ENCODE assay signal across 23 cellular contexts in genomic region chr9:35643046-35643445, GRCh38. TPM values are rescaled to one million over a fixed set of nuclear protein-coding genes. Genes with fewer than 3 reads are reported as not detected.
"Had no signal": no experiment of that assay in that cellular context is flagged by ENCODE, and none has a peak within 500 bp of the region (broad histone marks: within the 10 kb centered on the region; RNA-seq: fewer than 3 reads in every experiment).

No MANE protein-coding gene starts in this region.

- ATAC-seq: effector memory CD8-positive, alpha-beta T cell; gastrocnemius medialis; heart right ventricle; left lobe of liver; natural killer cell treated with Interleukin-12 subunit alpha and Interleukin-12 subunit beta and Interleukin-15 and Interleukin-18, amount 100 ng/mL, for 72 hours; pancreas; right cardiac atrium had no signal

- H3K4me3 ChIP-seq: esophagus muscularis mucosa, gastrocnemius medialis, heart right ventricle, pancreas, spleen had no signal

- H3K27me3 ChIP-seq: esophagus muscularis mucosa, gastrocnemius medialis, heart right ventricle, pancreas, spleen had no signal

- DNase-seq: effector memory CD8-positive, alpha-beta T cell; gastrocnemius medialis; heart right ventricle; hypothalamus; islet precursor cell; mammary epithelial cell; occipital lobe; right cardiac atrium; spleen; stimulated activated CD4-positive, alpha-beta T cell treated with anti-CD3 and anti-CD28 coated beads, Interleukin-15, amount 100 ng/mL, for 24 hours; stimulated activated CD4-positive, alpha-beta T cell treated with anti-CD3 and anti-CD28 coated beads, Interleukin-1b, Interleukin-23, amount 100 ng/mL, for 48 hours; stimulated activated CD4-positive, alpha-beta T cell treated with anti-CD3 and anti-CD28 coated beads, Interleukin-4, amount 100 ng/mL, for 24 hours; stimulated activated naive CD4-positive, alpha-beta T cell treated with Interleukin-2 at 50 U/mL for 16 hours; trophoblast cell had no signal

- H3K4me3 Mint-ChIP-seq: dendritic cell treated with granulocyte-macrophage colony-stimulating factor and Interleukin-4, amounts not matched to agents 40 ng/mL and 50 ng/mL, for 4 days; effector memory CD8-positive, alpha-beta T cell; natural killer cell treated with Interleukin-12 subunit alpha and Interleukin-12 subunit beta and Interleukin-15 and Interleukin-18, amount 100 ng/mL, for 72 hours had no signal

- H3K9me3 ChIP-seq: esophagus muscularis mucosa, gastrocnemius medialis, heart right ventricle, pancreas, spleen had no signal

- H3K27ac ChIP-seq: epithelial cell of prostate, esophagus muscularis mucosa, gastrocnemius medialis, heart right ventricle, pancreas had no signal

- H3K27me3 Mint-ChIP-seq: dendritic cell treated with granulocyte-macrophage colony-stimulating factor and Interleukin-4, amounts not matched to agents 40 ng/mL and 50 ng/mL, for 4 days; effector memory CD8-positive, alpha-beta T cell; natural killer cell treated with Interleukin-12 subunit alpha and Interleukin-12 subunit beta and Interleukin-15 and Interleukin-18, amount 100 ng/mL, for 72 hours had no signal

- H3K9me3 Mint-ChIP-seq: effector memory CD8-positive, alpha-beta T cell; natural killer cell treated with Interleukin-12 subunit alpha and Interleukin-12 subunit beta and Interleukin-15 and Interleukin-18, amount 100 ng/mL, for 72 hours had no signal

- H3K27ac Mint-ChIP-seq: dendritic cell treated with granulocyte-macrophage colony-stimulating factor and Interleukin-4, amounts not matched to agents 40 ng/mL and 50 ng/mL, for 4 days; effector memory CD8-positive, alpha-beta T cell; progenitor cell of endocrine pancreas had no signal

- H3K36me3 ChIP-seq: gastrocnemius medialis, heart right ventricle, pancreas had no signal

RNA-seq across cellular contexts. Expression of gene SIT1, which starts 7.7 kb away (rescaled TPM):
- total RNA-seq: fibroblast of villous mesenchyme, gastrocnemius medialis, lower leg skin, mammary epithelial cell, occipital lobe, progenitor cell of endocrine pancreas had no signal
- polyA plus RNA-seq: mammary epithelial cell had no signal
